8 cellular contexts compared by ENCODE assay signal in the genomic region with DNA sequence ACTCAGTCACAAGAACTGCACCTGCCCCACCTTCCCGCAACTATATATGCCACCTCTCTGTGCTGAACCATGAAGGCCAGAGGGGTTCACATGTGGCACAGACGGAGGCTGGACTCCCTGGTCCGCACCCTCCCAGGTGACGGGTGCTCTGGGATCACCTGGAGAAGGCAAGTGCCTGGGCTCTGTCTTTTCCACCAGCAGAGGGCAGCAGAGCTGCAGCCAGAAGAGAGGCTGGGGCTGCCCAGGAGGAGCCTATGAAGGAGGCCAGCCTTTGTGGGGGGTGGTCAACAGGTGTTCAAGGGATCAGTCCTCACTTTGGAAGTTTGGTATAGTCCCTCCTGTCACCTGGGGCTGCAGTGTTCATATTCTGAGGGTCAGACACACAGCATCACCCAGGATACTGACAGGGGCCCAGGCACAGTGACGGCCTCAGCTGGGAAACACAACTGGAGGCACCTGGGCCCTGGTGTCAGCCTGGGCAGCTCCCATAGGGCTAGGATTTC. TPM values are rescaled to one million over a fixed set of nuclear protein-coding genes. Genes with fewer than 3 reads are reported as not detected.
DNase-seq lines count a peak whose midpoint lies in the region; ATAC-seq and TF ChIP-seq lines count a peak whose summit lies in the region.

No MANE protein-coding gene starts in this region.

- TF ChIP-seq CTCF in GM10266 (IDR thresholded peaks at IDR 0.05; ENCODE audit: control insufficient read depth, insufficient read depth, low read depth, missing control alignments) (peak; percentile 76), dorsolateral prefrontal cortex (IDR thresholded peaks at IDR 0.05 in 54 of 56, conservative IDR thresholded peaks at IDR 0.05 in 2 of 56; ENCODE audit: low read depth in 1 of 56, partially characterized antibody in 56 of 56) (peak; percentile 26 to 90 (median 81))

- no peak overlapping the region for H3K4me3 ChIP-seq in dorsolateral prefrontal cortex

- peak; percentile 15 for DNase-seq in GM10266 (ENCODE audit: extremely low spot score)
- peak; percentile 65 for DNase-seq in NAMALWA (ENCODE audit: low spot score)
- DNase-seq in activated CD4-positive, alpha-beta T cell treated with anti-CD3 and anti-CD28 coated beads for 48 hours: peak; percentile 82
- DNase-seq in dorsolateral prefrontal cortex: peak in 6 of 10 donors; percentile 15 to 49 (median 35)
- peak; percentile 50 to 69 for DNase-seq in lung microvascular endothelial cell (ENCODE audit: low read depth in 2 of 2)
- DNase-seq in stimulated activated CD8-positive, alpha-beta memory T cell treated with anti-CD3 and anti-CD28 coated beads, Interleukin-15, amount 100 ng/mL, for 24 hours (ENCODE audit: low read depth): peak; percentile 46

- intact Hi-C loops in dorsolateral prefrontal cortex (cut with DNase I): loop anchor here (1.0 to 10.0 kb wide), 3 partner anchors 104 to 276 kb away; no protein-coding TSS in a partner anchor

- ATAC-seq in HG03378 (IDR thresholded peaks at IDR 0.05; ENCODE audit: unreplicated experiment) (no peak), HG02970 (IDR thresholded peaks at IDR 0.05; ENCODE audit: low FRiP score, unreplicated experiment) (no peak)

- peaks cover 0 to 25% (median 4%) of the 10 kb centered on the region in 45 donors for H3K27me3 ChIP-seq in dorsolateral prefrontal cortex

- H3K27ac ChIP-seq in dorsolateral prefrontal cortex: no peak overlapping the region

RNA-seq across cellular contexts. Expression of a gene that starts 39.2 kb away (rescaled TPM):
- total RNA-seq in dorsolateral prefrontal cortex: 1 to 10 TPM in 2 of 120 experiments, under 1 TPM in 1, not detected in 117; 0.80 to 1.7 (median 1.3) TPM
- not detected in 2 replicates for total RNA-seq in lung microvascular endothelial cell

Comparison
In these comparisons a context has a peak if more than half of its experiments do, and no peak if none do; other contexts are left out.
1. DNase-seq: peak in every context shown above with its lines; median percentile 82 in activated CD4-positive, alpha-beta T cell treated with anti-CD3 and anti-CD28 coated beads for 48 hours; 65 in NAMALWA; 60 in lung microvascular endothelial cell; 46 in stimulated activated CD8-positive, alpha-beta memory T cell treated with anti-CD3 and anti-CD28 coated beads, Interleukin-15, amount 100 ng/mL, for 24 hours; 35 in dorsolateral prefrontal cortex; 15 in GM10266.